ENCODE assay signal across 8 cellular contexts in the genomic region with DNA sequence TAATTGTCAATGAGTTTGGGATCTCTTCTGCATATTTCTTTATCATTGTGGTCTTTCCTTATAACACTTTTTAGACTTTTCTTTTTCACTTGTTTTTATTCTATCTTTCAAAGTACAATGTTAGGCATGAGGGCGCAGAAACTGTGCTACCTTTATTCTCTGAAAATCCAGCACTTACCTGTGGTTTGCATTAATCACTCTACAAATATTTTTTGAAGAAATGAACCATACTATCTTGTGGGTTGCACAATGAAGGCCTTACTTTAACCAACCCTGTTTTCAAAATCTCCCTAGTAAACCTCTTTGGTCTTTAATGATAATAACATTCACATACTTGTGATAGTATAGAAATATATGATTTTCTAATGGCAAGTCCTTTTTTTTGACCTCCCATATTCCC. TPM values are rescaled to one million over a fixed set of nuclear protein-coding genes. Genes with fewer than 3 reads are reported as not detected.
"Had no signal": no experiment of that assay in that cellular context is flagged by ENCODE, and none has a peak within 500 bp of the region (broad histone marks: within the 10 kb centered on the region; RNA-seq: fewer than 3 reads in every experiment).

No MANE protein-coding gene starts in this region.

RNA-seq across cellular contexts. Expression of a gene that starts 11.0 kb away (rescaled TPM):
- total RNA-seq: OCI-LY7, PC-9, Right ventricle myocardium inferior, Right ventricle myocardium superior, RPMI7951, SJCRH30, SK-MEL-5 had no signal
- polyA plus RNA-seq: SK-N-SH had no signal
